1 cellular context compared by ENCODE assay signal in genomic region chr3:134904333-134904771, GRCh38.
TF ChIP-seq lines count a peak whose summit lies in the region.

No MANE protein-coding gene starts in this region.

TF ChIP-seq in GM12878, 131 proteins besides CTCF, POLR2A, EP300 and RAD21 (continued from another document and continues in another):
- TF ChIP-seq PBX3 (IDR thresholded peaks at IDR 0.05; ENCODE audit: insufficient replicate concordance, low read depth, low read length): peak; percentile 68
- TF ChIP-seq POU2F2 (IDR thresholded peaks at IDR 0.05; ENCODE audit: borderline replicate concordance, low read depth, low read length): peak; percentile 96
- TF ChIP-seq MYC (IDR thresholded peaks at IDR 0.05; ENCODE audit: insufficient read depth, insufficient read length, insufficient replicate concordance, low read length, severe bottlenecking): no peak
- TF ChIP-seq ZSCAN29 (IDR thresholded peaks at IDR 0.05): peak; percentile 56; the same call in 1 of the 2 replicates
- no peak for TF ChIP-seq ZBTB4 (CRISPR knock-in tag; IDR thresholded peaks at IDR 0.05)
- TF ChIP-seq BHLHE40 (IDR thresholded peaks at IDR 0.05; ENCODE audit: borderline replicate concordance in 1 of 2, low read depth in 2 of 2, low read length in 1 of 2): peak; percentile 93 to 95
- TF ChIP-seq CREB1 (IDR thresholded peaks at IDR 0.05; ENCODE audit: low read depth): peak; percentile 26; the same call in 1 of the 2 replicates
- no peak for TF ChIP-seq STAT3 (IDR thresholded peaks at IDR 0.05; ENCODE audit: low read depth, low read length)
- peak; percentile 87 for TF ChIP-seq IRF4 (IDR thresholded peaks at IDR 0.05; ENCODE audit: low read depth, low read length)
- TF ChIP-seq NR2C2 (IDR thresholded peaks at IDR 0.05; ENCODE audit: borderline replicate concordance, control insufficient read depth, insufficient read length, low read depth): no peak
- no peak for TF ChIP-seq ZNF592 (IDR thresholded peaks at IDR 0.05)
- peak; percentile 98 for TF ChIP-seq DPF2 (IDR thresholded peaks at IDR 0.05)
- TF ChIP-seq STAT1 (conservative IDR thresholded peaks at IDR 0.05): no peak
- peak; percentile 95 for TF ChIP-seq MEF2B (IDR thresholded peaks at IDR 0.05; ENCODE audit: partially characterized antibody, poor library complexity, severe bottlenecking)
- peak; percentile 100 for TF ChIP-seq NBN (IDR thresholded peaks at IDR 0.05)
- TF ChIP-seq SUPT20H (IDR thresholded peaks at IDR 0.05; ENCODE audit: borderline replicate concordance, control insufficient read depth, low read depth, low read length): no peak
- TF ChIP-seq YY1 (IDR thresholded peaks at IDR 0.05; ENCODE audit: low read depth, low read length): peak; percentile 69
- TF ChIP-seq RB1 (IDR thresholded peaks at IDR 0.05; ENCODE audit: borderline replicate concordance): no peak
- peak; percentile 49; the same call in 1 of the 2 replicates for TF ChIP-seq CREM (IDR thresholded peaks at IDR 0.05; ENCODE audit: low read depth)
- no peak for TF ChIP-seq ESRRA (IDR thresholded peaks at IDR 0.05; ENCODE audit: low read length)
- no peak; the same call in 1 of the 2 replicates for TF ChIP-seq IRF5 (IDR thresholded peaks at IDR 0.05; ENCODE audit: borderline replicate concordance)
- TF ChIP-seq PAX5 (IDR thresholded peaks at IDR 0.05; ENCODE audit: borderline replicate concordance, low read depth, low read length): peak; percentile 99
- no peak for TF ChIP-seq JUNB (IDR thresholded peaks at IDR 0.05)
- peak; percentile 95 for TF ChIP-seq RELB (IDR thresholded peaks at IDR 0.05; ENCODE audit: low read depth)
- TF ChIP-seq SREBF1 (IDR thresholded peaks at IDR 0.05; ENCODE audit: low read length): no peak
- TF ChIP-seq CBFB (IDR thresholded peaks at IDR 0.05; ENCODE audit: low read depth): peak; percentile 96
- no peak for TF ChIP-seq SRF (IDR thresholded peaks at IDR 0.05; ENCODE audit: low read depth in 2 of 2, low read length in 2 of 2)
- TF ChIP-seq KAT2A (conservative IDR thresholded peaks at IDR 0.05; ENCODE audit: control insufficient read depth, low read depth, low read length): no peak
- no peak for TF ChIP-seq HDAC2 (IDR thresholded peaks at IDR 0.05)
- TF ChIP-seq SMARCA5 (IDR thresholded peaks at IDR 0.05): no peak
- TF ChIP-seq SMAD5 (IDR thresholded peaks at IDR 0.05; ENCODE audit: low read depth): no peak
- TF ChIP-seq NR2C1 (IDR thresholded peaks at IDR 0.05): no peak
- no peak for TF ChIP-seq BRCA1 (IDR thresholded peaks at IDR 0.05; ENCODE audit: low read depth, low read length)
- TF ChIP-seq SREBF2 (IDR thresholded peaks at IDR 0.05; ENCODE audit: low read length): no peak
- no peak for TF ChIP-seq ZZZ3 (IDR thresholded peaks at IDR 0.05; ENCODE audit: control insufficient read depth, insufficient read length, low read depth)
- 0 out of 2 replicates have a peak, but pooled peaks have one; percentile 22 for TF ChIP-seq NKRF (conservative IDR thresholded peaks at IDR 0.05)
- no peak for TF ChIP-seq ELK1 (IDR thresholded peaks at IDR 0.05; ENCODE audit: low read depth, low read length)
- no peak for TF ChIP-seq CHD1 (IDR thresholded peaks at IDR 0.05; ENCODE audit: low read depth, low read length)
- TF ChIP-seq RCOR1 (conservative IDR thresholded peaks at IDR 0.05; ENCODE audit: low read depth, low read length): peak; percentile 96; the same call in 1 of the 2 replicates
- TF ChIP-seq GABPA (IDR thresholded peaks at IDR 0.05; ENCODE audit: low read depth): no peak
- TF ChIP-seq RUNX3 (IDR thresholded peaks at IDR 0.05; ENCODE audit: low read length): peak; percentile 99
- TF ChIP-seq BCL11A (IDR thresholded peaks at IDR 0.05; ENCODE audit: low read depth, low read length): peak; percentile 98
- no peak for TF ChIP-seq SUZ12 (IDR thresholded peaks at IDR 0.05; ENCODE audit: unreplicated experiment)
- no peak for TF ChIP-seq E2F4 (IDR thresholded peaks at IDR 0.05; ENCODE audit: low read depth, low read length)
- no peak for TF ChIP-seq POLR2AphosphoS2 (IDR thresholded peaks at IDR 0.05; ENCODE audit: low read depth, low read length)
- no peak for TF ChIP-seq NFXL1 (IDR thresholded peaks at IDR 0.05; ENCODE audit: borderline replicate concordance)
- no peak for TF ChIP-seq HDAC6 (IDR thresholded peaks at IDR 0.05; ENCODE audit: unreplicated experiment)
- TF ChIP-seq NFYA (IDR thresholded peaks at IDR 0.05; ENCODE audit: borderline replicate concordance, low read depth, low read length): no peak
- TF ChIP-seq BCL3 (IDR thresholded peaks at IDR 0.05; ENCODE audit: borderline replicate concordance, insufficient read depth, low read depth, low read length, poor library complexity, severe bottlenecking): peak; percentile 87
- TF ChIP-seq IKZF1 (conservative IDR thresholded peaks at IDR 0.05): peak; percentile 97
- TF ChIP-seq FOXM1 (IDR thresholded peaks at IDR 0.05; ENCODE audit: low read depth, low read length): peak; percentile 80
- no peak for TF ChIP-seq PML (IDR thresholded peaks at IDR 0.05; ENCODE audit: low read length)
